8 cellular contexts compared by ENCODE assay signal in genomic region chr9:97853056-97853843, GRCh38. TPM values are rescaled to one million over a fixed set of nuclear protein-coding genes. Genes with fewer than 3 reads are reported as not detected.
A peak's percentile ranks its signal among the peaks of the same experiment; 100 is the strongest.
DNase-seq lines count a peak whose midpoint lies in the region; ATAC-seq and TF ChIP-seq lines count a peak whose summit lies in the region.

TSS of gene FOXE1 (plus strand) at chr9:97853226. CDS start at chr9:97853915, 689 bp downstream.

- no peak for DNase-seq in CD4-positive, CD25-positive, alpha-beta regulatory T cell
- no peak for DNase-seq in effector memory CD4-positive, alpha-beta T cell
- DNase-seq in neural progenitor cell (ENCODE audit: low spot score) (peak; percentile 60), DMS79 (lab: John Stamatoyannopoulos, UW) (no peak)
- DNase-seq in activated CD4-positive, CD25-positive, alpha-beta regulatory T cell treated with anti-CD3 and anti-CD28 coated beads, Interleukin-2, amount 50 U/mL, for 72 hours, result no peak

- H3K36me3 ChIP-seq in CD4-positive, CD25-positive, alpha-beta regulatory T cell (ENCODE audit: control insufficient read depth, insufficient read depth, low read length), result no peaks in the 10 kb centered on the region
- H3K36me3 ChIP-seq in HUES64 (ENCODE audit: insufficient read depth, low read length), result no peaks in the 10 kb centered on the region
- no peaks in the 10 kb centered on the region for H3K36me3 ChIP-seq in effector memory CD4-positive, alpha-beta T cell (ENCODE audit: control insufficient read depth, insufficient read depth, low read length)
- H3K36me3 ChIP-seq in neural progenitor cell, result no peaks in the 10 kb centered on the region

- peak within 1 kb of the TSS; percentile 69 for H3K4me2 ChIP-seq in neural progenitor cell

- H3K79me2 ChIP-seq in neural progenitor cell (ENCODE audit: low read depth), result no peaks in the 10 kb centered on the region

- no peak within 1 kb of the TSS for H3K27ac ChIP-seq in CD4-positive, CD25-positive, alpha-beta regulatory T cell (ENCODE audit: insufficient read depth, low read length, poor library complexity, severe bottlenecking)
- H3K27ac ChIP-seq in HUES64 (ENCODE audit: low read depth, low read length) (no peak within 1 kb of the TSS), neural progenitor cell (no peak within 1 kb of the TSS)
- no peak within 1 kb of the TSS for H3K27ac ChIP-seq in effector memory CD4-positive, alpha-beta T cell (ENCODE audit: insufficient read depth, low read length, poor library complexity, severe bottlenecking)

- H3K36me3 Mint-ChIP-seq in CD4-positive, CD25-positive, alpha-beta regulatory T cell, result no peaks in the 10 kb centered on the region
- H3K36me3 Mint-ChIP-seq in neural progenitor cell, result no peaks in the 10 kb centered on the region

- peaks cover 93% of the 10 kb centered on the region for H4K20me1 ChIP-seq in neural progenitor cell (ENCODE audit: low read depth)

- H2AFZ ChIP-seq in neural progenitor cell (replicated peaks), result no peak within 1 kb of the TSS

- WGBS in HUES64, result under 1% methylated on average over 83 of the region's 83 CpGs

- peaks cover 85% of the 10 kb centered on the region for H3K27me3 Mint-ChIP-seq in CD4-positive, CD25-positive, alpha-beta regulatory T cell
- H3K27me3 Mint-ChIP-seq in neural progenitor cell (ENCODE audit: insufficient read depth, low read depth), result peaks cover 85% of the 10 kb centered on the region

- peak within 1 kb of the TSS in 1 of 3 donors; percentile 71 for H3K27ac Mint-ChIP-seq in CD4-positive, CD25-positive, alpha-beta regulatory T cell
- no peak within 1 kb of the TSS for H3K27ac Mint-ChIP-seq in neural progenitor cell

- ATAC-seq in CD4-positive, CD25-positive, alpha-beta regulatory T cell (ENCODE audit: low read depth in 2 of 2), result peak in 1 of 2 donors; percentile 10
- ATAC-seq in HG02981 (IDR thresholded peaks at IDR 0.05; ENCODE audit: unreplicated experiment) (no peak), GM21528 (IDR thresholded peaks at IDR 0.05; ENCODE audit: low FRiP score, unreplicated experiment) (no peak)

- no peak for TF ChIP-seq CTCF in neural progenitor cell (IDR thresholded peaks at IDR 0.05)

- H3F3A ChIP-seq in neural progenitor cell (ENCODE audit: low read depth), result peaks cover 32% of the 10 kb centered on the region

- no peak within 1 kb of the TSS for H3K4me3 ChIP-seq in CD4-positive, CD25-positive, alpha-beta regulatory T cell (ENCODE audit: low read depth, low read length)
- H3K4me3 ChIP-seq in HUES64 (ENCODE audit: low read length) (peak within 1 kb of the TSS; percentile 43), neural progenitor cell (peak within 1 kb of the TSS; percentile 29)
- H3K4me3 ChIP-seq in effector memory CD4-positive, alpha-beta T cell (ENCODE audit: insufficient read depth, low read depth, low read length, poor library complexity, severe bottlenecking), result peak within 1 kb of the TSS; percentile 55

- H3K27me3 ChIP-seq in CD4-positive, CD25-positive, alpha-beta regulatory T cell (ENCODE audit: control insufficient read depth, insufficient read depth, low read length), result peaks cover 48% of the 10 kb centered on the region
- peaks cover 100% of the 10 kb centered on the region for H3K27me3 ChIP-seq in HUES64 (ENCODE audit: insufficient read depth, low read length)
- peaks cover 86% of the 10 kb centered on the region for H3K27me3 ChIP-seq in effector memory CD4-positive, alpha-beta T cell (replicated peaks; ENCODE audit: control insufficient read depth, insufficient read depth, low read length, poor library complexity, severe bottlenecking)
- H3K27me3 ChIP-seq in neural progenitor cell, result peaks cover 100% of the 10 kb centered on the region

- no peak within 1 kb of the TSS for H3K9ac ChIP-seq in HUES64 (ENCODE audit: low read depth, low read length)
- no peak within 1 kb of the TSS for H3K9ac ChIP-seq in neural progenitor cell

- H3K4me3 Mint-ChIP-seq in CD4-positive, CD25-positive, alpha-beta regulatory T cell, result peak within 1 kb of the TSS; percentile 74 to 90 (median 86)
- peak within 1 kb of the TSS; percentile 86 for H3K4me3 Mint-ChIP-seq in neural progenitor cell

- H3K4me1 Mint-ChIP-seq in CD4-positive, CD25-positive, alpha-beta regulatory T cell, result peaks cover 0 to 50% (median 19%) of the 10 kb centered on the region in 4 donors
- H3K4me1 Mint-ChIP-seq in neural progenitor cell, result peaks cover 8% of the 10 kb centered on the region

- H3K9me3 Mint-ChIP-seq in CD4-positive, CD25-positive, alpha-beta regulatory T cell, result peaks cover 0 to 6% (median 0%) of the 10 kb centered on the region in 7 donors
- no peaks in the 10 kb centered on the region for H3K9me3 Mint-ChIP-seq in neural progenitor cell

- H3K9me3 ChIP-seq in CD4-positive, CD25-positive, alpha-beta regulatory T cell (ENCODE audit: control insufficient read depth in 2 of 2, low read length in 2 of 2), result no peaks in the 10 kb centered on the region
- H3K9me3 ChIP-seq in HUES64 (ENCODE audit: insufficient read depth, low read depth, low read length) (no peaks in the 10 kb centered on the region), neural progenitor cell (ENCODE audit: low read depth) (no peaks in the 10 kb centered on the region)
- H3K9me3 ChIP-seq in effector memory CD4-positive, alpha-beta T cell (ENCODE audit: control insufficient read depth, low read length), result no peaks in the 10 kb centered on the region

- H3K4me1 ChIP-seq in CD4-positive, CD25-positive, alpha-beta regulatory T cell (ENCODE audit: control insufficient read depth, insufficient read depth, low read length, poor library complexity, severe bottlenecking), result peaks cover 53% of the 10 kb centered on the region
- H3K4me1 ChIP-seq in HUES64 (ENCODE audit: insufficient read depth, low read length) (peaks cover 15% of the 10 kb centered on the region), neural progenitor cell (peaks cover 30% of the 10 kb centered on the region)
- peaks cover 43% of the 10 kb centered on the region for H3K4me1 ChIP-seq in effector memory CD4-positive, alpha-beta T cell (ENCODE audit: control insufficient read depth, insufficient read depth, low read length, poor library complexity, severe bottlenecking)

RNA-seq across cellular contexts. Expression of gene FOXE1, which starts in this region (rescaled TPM):
- not detected for total RNA-seq in CD4-positive, CD25-positive, alpha-beta regulatory T cell
- polyA plus RNA-seq in CD4-positive, CD25-positive, alpha-beta regulatory T cell, result not detected
- not detected for polyA plus RNA-seq in HUES64 (2013, experiment 1 of 2)
- not detected for polyA plus RNA-seq in HUES64 (2013, experiment 2 of 2)
- total RNA-seq in neural progenitor cell (ENCODE audit: low replicate concordance), result not detected in 2 replicates

Comparison
In these comparisons a context has a peak if more than half of its experiments do, and no peak if none do; other contexts are left out.
1. Peak in DNase-seq, H3K4me3 ChIP-seq and H3K4me2 ChIP-seq in neural progenitor cell; RNA of the gene not detected or under 1 TPM.